ENCODE assay signal across 18 cellular contexts in genomic region chr7:133529861-133530260, GRCh38.
DNase-seq lines count a peak whose midpoint lies in the region; ATAC-seq and TF ChIP-seq lines count a peak whose summit lies in the region.
"Had no signal": no experiment of that assay in that cellular context is flagged by ENCODE, and none has a peak within 500 bp of the region (broad histone marks: within the 10 kb centered on the region; RNA-seq: fewer than 3 reads in every experiment).

No MANE protein-coding gene starts in this region.

- ATAC-seq in foreskin keratinocyte: no peak
- ATAC-seq in naive thymus-derived CD4-positive, alpha-beta T cell: no peak
- ATAC-seq in HG03097 (IDR thresholded peaks at IDR 0.05; ENCODE audit: low FRiP score, unreplicated experiment): no peak

- no peaks in the 10 kb centered on the region for H3K27me3 ChIP-seq in foreskin keratinocyte
- H3K27me3 ChIP-seq in naive thymus-derived CD4-positive, alpha-beta T cell (ENCODE audit: control insufficient read depth in 2 of 2, insufficient read depth in 2 of 2, low read length in 2 of 2): no peaks in the 10 kb centered on the region
- H3K27me3 ChIP-seq: MG63, transverse colon had no signal

- H3K36me3 Mint-ChIP-seq in activated naive CD8-positive, alpha-beta T cell treated with anti-CD3 and anti-CD28 coated beads for 36 hours: peaks cover 3% of the 10 kb centered on the region
- H3K36me3 Mint-ChIP-seq in naive thymus-derived CD4-positive, alpha-beta T cell: peaks cover 0 to 37% (median 9%) of the 10 kb centered on the region in 5 donors
- H3K36me3 Mint-ChIP-seq: CD4-positive, CD25-positive, alpha-beta regulatory T cell had no signal

- no peak overlapping the region for H3K4me3 ChIP-seq in naive thymus-derived CD4-positive, alpha-beta T cell (ENCODE audit: low read length)
- H3K4me3 ChIP-seq: MG63, transverse colon had no signal

- H3K9me3 Mint-ChIP-seq in activated naive CD8-positive, alpha-beta T cell treated with anti-CD3 and anti-CD28 coated beads for 36 hours: no peaks in the 10 kb centered on the region
- no peaks in the 10 kb centered on the region for H3K9me3 Mint-ChIP-seq in naive thymus-derived CD4-positive, alpha-beta T cell
- H3K9me3 Mint-ChIP-seq: HFFc6 had no signal

- no peaks in the 10 kb centered on the region for H3K4me1 ChIP-seq in foreskin keratinocyte
- no peaks in the 10 kb centered on the region for H3K4me1 ChIP-seq in naive thymus-derived CD4-positive, alpha-beta T cell (ENCODE audit: control insufficient read depth in 2 of 2, insufficient read depth in 2 of 2, low read length in 2 of 2)
- H3K4me1 ChIP-seq: transverse colon had no signal

- intact Hi-C loops in naive thymus-derived CD4-positive, alpha-beta T cell (cut with micrococcal nuclease): loop anchor here in 1 of 2 donors (5.0 kb wide), 1 partner anchor 48 kb away; no protein-coding TSS in a partner anchor

- DNase-seq in NCI-H146 (lab: John Stamatoyannopoulos, UW) (peak; percentile 23), NCI-H146 treated with DMSO at 0.1 percent for 48 hours (lab: John Stamatoyannopoulos, UW; ENCODE audit: unreplicated experiment) (no peak), HT-29 (ENCODE audit: low spot score) (peak; percentile 13), NCI-H526 treated with DMSO at 0.1 percent for 48 hours (lab: John Stamatoyannopoulos, UW) (peak; percentile 6), foreskin keratinocyte (no peak)
- no peak for DNase-seq in activated naive CD8-positive, alpha-beta T cell treated with anti-CD3 and anti-CD28 coated beads for 36 hours
- no peak for DNase-seq in naive thymus-derived CD4-positive, alpha-beta T cell
- DNase-seq: activated CD4-positive, alpha-beta T cell treated with anti-CD3 and anti-CD28 coated beads, Interleukin-2, amount 50 U/mL, for 48 hours; activated naive CD4-positive, alpha-beta T cell treated with Interleukin-2 at 50 U/mL for 16 hours; CD4-positive, CD25-positive, alpha-beta regulatory T cell; EL; HFFc6; islet precursor cell; MG63; stimulated activated naive CD4-positive, alpha-beta T cell; transverse colon had no signal

- H3K9me3 ChIP-seq in naive thymus-derived CD4-positive, alpha-beta T cell (ENCODE audit: control insufficient read depth in 2 of 3, low read length in 3 of 3): no peaks in the 10 kb centered on the region
- H3K9me3 ChIP-seq: MG63, transverse colon had no signal

- peak; percentile 37 for TF ChIP-seq CTCF in foreskin keratinocyte (conservative IDR thresholded peaks at IDR 0.05)

- CTCF ChIA-PET in naive thymus-derived CD4-positive, alpha-beta T cell (lab: Charles Lee): no interaction called here

- no peak overlapping the region for H3K27ac ChIP-seq in foreskin keratinocyte
- H3K27ac ChIP-seq in naive thymus-derived CD4-positive, alpha-beta T cell (ENCODE audit: low read depth, low read length): no peak overlapping the region
- H3K27ac ChIP-seq: transverse colon had no signal

- H3K27ac Mint-ChIP-seq in activated naive CD8-positive, alpha-beta T cell treated with anti-CD3 and anti-CD28 coated beads for 36 hours: no peak overlapping the region
- no peak overlapping the region for H3K27ac Mint-ChIP-seq in naive thymus-derived CD4-positive, alpha-beta T cell
- H3K27ac Mint-ChIP-seq: CD4-positive, CD25-positive, alpha-beta regulatory T cell; HFFc6 had no signal

- peaks cover 1% of the 10 kb centered on the region for H3K4me1 Mint-ChIP-seq in activated naive CD8-positive, alpha-beta T cell treated with anti-CD3 and anti-CD28 coated beads for 36 hours
- H3K4me1 Mint-ChIP-seq in naive thymus-derived CD4-positive, alpha-beta T cell: peaks cover 0 to 8% (median 5%) of the 10 kb centered on the region in 7 donors
- H3K4me1 Mint-ChIP-seq: neural crest cell had no signal

- H3K4me3 Mint-ChIP-seq in activated naive CD8-positive, alpha-beta T cell treated with anti-CD3 and anti-CD28 coated beads for 36 hours: no peak overlapping the region
- no peak overlapping the region for H3K4me3 Mint-ChIP-seq in naive thymus-derived CD4-positive, alpha-beta T cell
- H3K4me3 Mint-ChIP-seq: CD4-positive, CD25-positive, alpha-beta regulatory T cell; HFFc6; neural crest cell had no signal

- H3K27me3 Mint-ChIP-seq in activated naive CD8-positive, alpha-beta T cell treated with anti-CD3 and anti-CD28 coated beads for 36 hours: no peaks in the 10 kb centered on the region
- no peaks in the 10 kb centered on the region for H3K27me3 Mint-ChIP-seq in naive thymus-derived CD4-positive, alpha-beta T cell
- H3K27me3 Mint-ChIP-seq: CD4-positive, CD25-positive, alpha-beta regulatory T cell had no signal

- H3K36me3 ChIP-seq in naive thymus-derived CD4-positive, alpha-beta T cell (ENCODE audit: control insufficient read depth in 2 of 3, insufficient read depth in 3 of 3, low read length in 3 of 3): no peaks in the 10 kb centered on the region
- H3K36me3 ChIP-seq: MG63, transverse colon had no signal

- POLR2A ChIA-PET in naive thymus-derived CD4-positive, alpha-beta T cell (lab: Charles Lee): no interaction called here

Comparison
In these comparisons a context has a peak if more than half of its experiments do, and no peak if none do; other contexts are left out.
1. DNase-seq: peak in NCI-H146 (single experiment), HT-29 (single experiment) and NCI-H526 treated with DMSO at 0.1 percent for 48 hours (single experiment); none in NCI-H146 treated with DMSO at 0.1 percent for 48 hours (single experiment), foreskin keratinocyte (0 of 2), activated naive CD8-positive, alpha-beta T cell treated with anti-CD3 and anti-CD28 coated beads for 36 hours (single experiment) and naive thymus-derived CD4-positive, alpha-beta T cell (0 of 9).